18 cellular contexts compared by ENCODE assay signal in the genomic region with DNA sequence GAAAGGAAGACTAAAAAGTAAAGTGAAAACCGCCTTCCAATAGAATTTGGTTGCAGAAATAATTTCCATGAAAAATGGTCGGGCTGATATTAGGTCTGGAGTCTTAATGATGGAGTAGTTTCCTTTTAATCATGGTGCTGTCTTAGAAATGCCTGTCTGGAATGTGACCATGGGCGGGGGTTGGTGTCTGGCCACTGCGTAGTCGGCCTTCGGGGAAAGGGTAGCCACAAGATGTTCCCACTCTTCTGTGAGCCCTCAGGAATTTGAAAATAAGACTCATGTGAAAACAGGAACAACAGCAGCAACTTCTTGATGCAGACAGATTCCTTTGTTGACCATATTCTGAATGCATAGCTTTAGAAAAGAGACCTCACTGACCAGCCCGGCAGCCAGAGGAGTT.
A peak's percentile ranks its signal among the peaks of the same experiment; 100 is the strongest.
DNase-seq lines count a peak whose midpoint lies in the region; ATAC-seq and TF ChIP-seq lines count a peak whose summit lies in the region.
"Had no signal": no experiment of that assay in that cellular context is flagged by ENCODE, and none has a peak within 500 bp of the region (broad histone marks: within the 10 kb centered on the region; RNA-seq: fewer than 3 reads in every experiment).

No MANE protein-coding gene starts in this region.

- no peaks in the 10 kb centered on the region for H3K36me3 Mint-ChIP-seq in activated T-cell treated with anti-CD3 and anti-CD28 coated beads, Interleukin-2, amount 50 U/mL, for 24 hours (ENCODE audit: low read depth)

- ATAC-seq in GM21423 (IDR thresholded peaks at IDR 0.05; ENCODE audit: unreplicated experiment) (no peak), HG03025 (IDR thresholded peaks at IDR 0.05; ENCODE audit: low FRiP score, unreplicated experiment) (no peak)
- ATAC-seq: K562, right lobe of liver, SK-N-SH treated with all-trans-retinoic acid at 6 μM for 48 hours had no signal

- no peaks in the 10 kb centered on the region for H4K20me1 ChIP-seq in DOHH2 (ENCODE audit: control insufficient read depth, insufficient read depth, low read depth, low read length)

- H3K27me3 ChIP-seq in DOHH2 (ENCODE audit: control insufficient read depth, low read length), result no peaks in the 10 kb centered on the region
- no peaks in the 10 kb centered on the region for H3K27me3 ChIP-seq in adipocyte (replicated peaks; ENCODE audit: control insufficient read depth, insufficient read depth, low read length)
- H3K27me3 ChIP-seq: right lobe of liver had no signal

- no peak overlapping the region for H3K27ac Mint-ChIP-seq in activated T-cell treated with anti-CD3 and anti-CD28 coated beads, Interleukin-2, amount 50 U/mL, for 24 hours

- peaks cover 63% of the 10 kb centered on the region for H3K4me1 ChIP-seq in DOHH2 (ENCODE audit: control insufficient read depth, low read length)
- peaks cover 21% of the 10 kb centered on the region for H3K4me1 ChIP-seq in adipocyte (ENCODE audit: control insufficient read depth, insufficient read depth, low read length)
- H3K4me1 ChIP-seq: right lobe of liver had no signal

- peaks cover 12% of the 10 kb centered on the region for H3F3A ChIP-seq in DOHH2 (ENCODE audit: control insufficient read depth, insufficient read depth)

- H3K4me3 ChIP-seq in DOHH2 (ENCODE audit: low read length), result no peak overlapping the region
- H3K4me3 ChIP-seq in adipocyte (ENCODE audit: low read length), result no peak overlapping the region
- H3K4me3 ChIP-seq in fibroblast of the aortic adventitia (ENCODE audit: low read depth, low read length), result no peak overlapping the region
- H3K4me3 ChIP-seq: K562, right lobe of liver had no signal

- no peaks in the 10 kb centered on the region for H3K9me3 Mint-ChIP-seq in activated T-cell treated with anti-CD3 and anti-CD28 coated beads, Interleukin-2, amount 50 U/mL, for 24 hours

- H3K79me2 ChIP-seq in DOHH2 (ENCODE audit: control insufficient read depth, low read length), result no peaks in the 10 kb centered on the region

- H3K9me2 ChIP-seq in DOHH2 (replicated peaks; ENCODE audit: control insufficient read depth, low read length), result no peaks in the 10 kb centered on the region

- H3K4me3 Mint-ChIP-seq in activated T-cell treated with anti-CD3 and anti-CD28 coated beads, Interleukin-2, amount 50 U/mL, for 24 hours, result no peak overlapping the region

- H3K9ac ChIP-seq in adipocyte (ENCODE audit: low read length), result no peak overlapping the region

- peaks cover 18% of the 10 kb centered on the region for H3K4me1 Mint-ChIP-seq in activated T-cell treated with anti-CD3 and anti-CD28 coated beads, Interleukin-2, amount 50 U/mL, for 24 hours (ENCODE audit: low read depth)

- no peak for TF ChIP-seq CTCF in DOHH2 (IDR thresholded peaks at IDR 0.05; ENCODE audit: low read depth, low read length, poor library complexity, severe bottlenecking)
- TF ChIP-seq CTCF in fibroblast of the aortic adventitia (IDR thresholded peaks at IDR 0.05; ENCODE audit: insufficient read depth, low read length), result no peak

- DNase-seq in adipocyte (ENCODE audit: low read depth) (peak; percentile 79), fibroblast of the aortic adventitia (ENCODE audit: low read depth) (peak; percentile 45), renal cortical epithelial cell (ENCODE audit: low read depth) (peak; percentile 62)
- no peak for DNase-seq in stimulated activated CD4-positive, alpha-beta T cell treated with anti-CD3 and anti-CD28 coated beads, Interleukin-12 subunit alpha, Interleukin-12 subunit beta, amount 100 ng/mL, for 4 hours
- DNase-seq in activated T-cell treated with anti-CD3 and anti-CD28 coated beads, Interleukin-2, amount 50 U/mL, for 24 hours, result no peak
- DNase-seq: activated CD8-positive, alpha-beta memory T cell treated with anti-CD3 and anti-CD28 coated beads for 24 hours; activated gamma-delta T cell; effector CD8-positive, alpha-beta T cell; H7; kidney glomerular epithelial cell; NCI-H226; right lobe of liver; stimulated activated naive CD4-positive, alpha-beta T cell had no signal

- H3K9me3 ChIP-seq in DOHH2 (ENCODE audit: control insufficient read depth, insufficient read depth, low read length), result no peaks in the 10 kb centered on the region
- H3K9me3 ChIP-seq in adipocyte (ENCODE audit: control insufficient read depth, low read length), result no peaks in the 10 kb centered on the region
- H3K9me3 ChIP-seq: right lobe of liver had no signal

- H3K27ac ChIP-seq in DOHH2 (ENCODE audit: low read depth, low read length), result peak overlapping the region; percentile 94; the same call in 1 of the 2 replicates
- H3K27ac ChIP-seq: right lobe of liver had no signal

- peaks cover 35% of the 10 kb centered on the region for H3K27me3 Mint-ChIP-seq in activated T-cell treated with anti-CD3 and anti-CD28 coated beads, Interleukin-2, amount 50 U/mL, for 24 hours

- H3K36me3 ChIP-seq in DOHH2 (ENCODE audit: control insufficient read depth, low read length) (no peaks in the 10 kb centered on the region), adipocyte (ENCODE audit: control insufficient read depth, insufficient read depth, low read length, severe bottlenecking) (no peaks in the 10 kb centered on the region)
- H3K36me3 ChIP-seq: right lobe of liver had no signal

- H3K4me2 ChIP-seq in DOHH2 (ENCODE audit: low read length), result no peak overlapping the region

Comparison
In these comparisons a context has a peak if more than half of its experiments do, and no peak if none do; other contexts are left out.
1. DNase-seq: peak in adipocyte (single experiment), fibroblast of the aortic adventitia (single experiment) and renal cortical epithelial cell (single experiment); none in stimulated activated CD4-positive, alpha-beta T cell treated with anti-CD3 and anti-CD28 coated beads, Interleukin-12 subunit alpha, Interleukin-12 subunit beta, amount 100 ng/mL, for 4 hours (single experiment) and activated T-cell treated with anti-CD3 and anti-CD28 coated beads, Interleukin-2, amount 50 U/mL, for 24 hours (single experiment).